1 cellular context compared by ENCODE assay signal in genomic region chr14:67579040-67579439, GRCh38.
TF ChIP-seq lines count a peak whose summit lies in the region.

No MANE protein-coding gene starts in this region.

TF ChIP-seq in HepG2, 621 proteins besides CTCF, POLR2A, EP300 and RAD21:
- TF ChIP-seq ZBTB33 (CRISPR knock-in tag; IDR thresholded peaks at IDR 0.05) (peak; percentile 61), GFI1 (CRISPR knock-in tag; IDR thresholded peaks at IDR 0.05; ENCODE audit: borderline replicate concordance) (no peak)
